ENCODE assay signal across 25 cellular contexts in the genomic region with DNA sequence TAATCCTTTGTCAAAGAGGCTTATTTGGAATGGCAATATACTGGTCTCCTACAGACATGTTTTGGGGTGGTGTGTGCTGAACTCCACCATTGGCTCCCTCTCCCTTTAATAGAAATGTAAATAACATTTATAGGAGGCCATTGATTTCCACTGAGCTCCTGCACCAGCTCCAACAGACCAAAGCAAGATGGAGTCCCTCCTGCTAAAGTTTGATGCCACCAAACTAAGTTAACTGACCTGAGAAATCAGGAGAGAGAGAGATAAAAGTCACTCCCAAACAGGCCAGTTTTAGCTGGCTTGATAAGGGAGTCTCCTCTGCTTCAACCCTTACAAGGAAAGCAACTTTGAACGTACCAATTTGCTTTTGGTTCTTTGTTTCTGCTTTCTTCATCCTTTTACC.
"Had no signal": no experiment of that assay in that cellular context is flagged by ENCODE, and none has a peak within 500 bp of the region (broad histone marks: within the 10 kb centered on the region; RNA-seq: fewer than 3 reads in every experiment).

No MANE protein-coding gene starts in this region.

- H3K4me3 ChIP-seq: K562 had no signal

- H3K9ac ChIP-seq: KMS-11, SK-N-SH had no signal

- H3K9me3 Mint-ChIP-seq: IgD-negative memory B cell had no signal

- H3K9me3 ChIP-seq: SK-N-SH had no signal

- H3K4me2 ChIP-seq: KMS-11, SK-N-SH had no signal

- H3K4me3 Mint-ChIP-seq: IgD-negative memory B cell had no signal

- H3K9me2 ChIP-seq: SK-N-SH had no signal

- H3K27ac ChIP-seq: HL-60, KMS-11, RWPE1 had no signal

- DNase-seq: Kasumi-1, NCI-H1092, NCI-H1105 treated with DMSO at 0.1 percent for 48 hours, NCI-H1417 treated with DMSO at 0.1 percent for 48 hours, NCI-H146, NCI-H1694 treated with DMSO at 0.1 percent for 48 hours, NCI-H1930, NCI-H2081, NCI-H2107, NCI-H2227 treated with DMSO at 0.1 percent for 48 hours, NCI-H446, NCI-H510A, NCI-H524 treated with DMSO at 0.1 percent for 48 hours, NCI-H69, NCI-H774, PC-3, SHP77, SK-N-SH, SW 1271 had no signal

- H3K27me3 Mint-ChIP-seq: IgD-negative memory B cell had no signal

- H3K27ac Mint-ChIP-seq: IgD-negative memory B cell had no signal

- H3K4me1 Mint-ChIP-seq: IgD-negative memory B cell had no signal

- ATAC-seq: K562, Panc1, PC-3 had no signal

- H3K36me3 Mint-ChIP-seq: IgD-negative memory B cell had no signal
